8 cellular contexts compared by ENCODE assay signal in the genomic region with DNA sequence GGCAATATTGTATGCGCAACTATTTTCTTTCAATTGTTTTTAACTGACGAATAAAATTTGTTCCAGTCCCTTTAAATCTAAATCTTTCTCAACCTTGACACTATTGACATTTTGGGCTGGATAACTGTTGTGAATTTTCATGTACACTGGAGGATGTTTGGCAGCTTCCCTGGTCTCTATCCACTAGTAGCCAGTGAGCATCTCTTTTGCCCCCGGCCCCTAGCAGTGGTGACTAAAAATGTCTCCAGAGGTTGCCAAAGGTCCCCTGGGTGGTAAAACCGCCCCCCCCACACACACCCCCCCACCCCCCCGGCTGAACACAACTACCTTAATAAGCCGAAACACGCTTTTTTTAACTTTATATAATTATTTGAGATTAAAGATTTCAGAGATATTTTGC. TPM values are rescaled to one million over a fixed set of nuclear protein-coding genes. Genes with fewer than 3 reads are reported as not detected.
DNase-seq lines count a peak whose midpoint lies in the region; ATAC-seq and TF ChIP-seq lines count a peak whose summit lies in the region.

No MANE protein-coding gene starts in this region.

- peak overlapping the region; percentile 72; the same call in 1 of the 2 replicates for H3K27ac ChIP-seq in SJSA1
- H3K27ac ChIP-seq in spleen: peak overlapping the region in 6 of 8 donors; percentile 83 to 94 (median 90)

- ATAC-seq in GM18867 (IDR thresholded peaks at IDR 0.05; ENCODE audit: unreplicated experiment) (no peak), GM18498 (IDR thresholded peaks at IDR 0.05; ENCODE audit: unreplicated experiment) (no peak)

- intact Hi-C loops in spleen (cut with DNase I; ENCODE audit: low total_unique reads): no loop called here

- H3K4me3 ChIP-seq in SJSA1 (peak overlapping the region; percentile 67), fibroblast of villous mesenchyme (ENCODE audit: low read depth, low read length) (peak overlapping the region; percentile 73), spleen (peak overlapping the region; percentile 35 to 87 (median 54))

- DNase-seq in NCI-H146 (lab: John Stamatoyannopoulos, UW) (peak; percentile 4), NCI-H146 treated with DMSO at 0.1 percent for 48 hours (lab: John Stamatoyannopoulos, UW; ENCODE audit: unreplicated experiment) (no peak), SJSA1 (ENCODE audit: low read depth in 1 of 2, low spot score in 2 of 2) (no peak), fibroblast of villous mesenchyme (ENCODE audit: low read depth) (no peak), spleen (no peak), NCI-H2196 (lab: John Stamatoyannopoulos, UW; ENCODE audit: unreplicated experiment) (no peak)

- WGBS in spleen, 5 donors: 14 to 33% (median 18%) methylated on average over 7 of the region's 7 CpGs

- H3K4me1 ChIP-seq in SJSA1 (replicated peaks): no peaks in the 10 kb centered on the region
- peaks cover 0 to 33% (median 9%) of the 10 kb centered on the region in 6 donors for H3K4me1 ChIP-seq in spleen

- H3K27me3 ChIP-seq in SJSA1 (replicated peaks) (no peaks in the 10 kb centered on the region), spleen (replicated peaks in 1 of 7) (no peaks in the 10 kb centered on the region)

- H3K36me3 ChIP-seq in SJSA1 (peaks cover 12% of the 10 kb centered on the region), spleen (no peaks in the 10 kb centered on the region)

- TF ChIP-seq CTCF in fibroblast of villous mesenchyme (IDR thresholded peaks at IDR 0.05; ENCODE audit: insufficient read depth, low read depth, low read length) (no peak), spleen (IDR thresholded peaks at IDR 0.05 in 8 of 11, conservative IDR thresholded peaks at IDR 0.05 in 3 of 11) (no peak)

- H3K9me3 ChIP-seq in SJSA1 (replicated peaks) (no peaks in the 10 kb centered on the region), spleen (peaks cover 0 to 4% (median under 1%) of the 10 kb centered on the region in 8 donors)

- TF ChIP-seq POLR2A in spleen (IDR thresholded peaks at IDR 0.05): no peak

RNA-seq across cellular contexts. Expression of gene FANCB, which starts 0.5 kb away (rescaled TPM):
- 14.4 and 15.0 TPM in 2 replicates for total RNA-seq in SJSA1 (2014; rRNA removed; shearing (Covaris generic))
- total RNA-seq in fibroblast of villous mesenchyme (8.4 and 17.3 TPM in 2 replicates), spleen (1 to 10 TPM; 3.2 to 4.3 (median 3.9) TPM)
- 1 to 10 TPM in 1 of 3 donors, under 1 TPM in 2; 0.54 to 1.2 (median 0.64) TPM for polyA plus RNA-seq in spleen

RNA-seq across cellular contexts. Expression of gene MOSPD2, which starts 0.9 kb away (rescaled TPM):
- total RNA-seq in SJSA1 (2014; rRNA removed; shearing (Covaris generic)): 16.6 and 21.7 TPM in 2 replicates
- total RNA-seq in fibroblast of villous mesenchyme: 22.9 and 61.3 TPM in 2 replicates
- total RNA-seq in spleen: 10 to 100 TPM; 22.8 to 40.5 (median 33.4) TPM
- 1 to 10 TPM; 3.2 to 6.0 (median 4.2) TPM for polyA plus RNA-seq in spleen
